Comparison of ENCODE assay signal across 19 cellular contexts in genomic region chr13:20150561-20150960, GRCh38. TPM values are rescaled to one million over a fixed set of nuclear protein-coding genes. Genes with fewer than 3 reads are reported as not detected.
DNase-seq lines count a peak whose midpoint lies in the region; ATAC-seq, FAIRE-seq and TF ChIP-seq lines count a peak whose summit lies in the region.
"Had no signal": no experiment of that assay in that cellular context is flagged by ENCODE, and none has a peak within 500 bp of the region (broad histone marks: within the 10 kb centered on the region; RNA-seq: fewer than 3 reads in every experiment).

No MANE protein-coding gene starts in this region.

- intact Hi-C loops in heart left ventricle (cut with DNase I) (no loop called here), right cardiac atrium (cut with DNase I) (no loop called here)

- H3K9me3 Mint-ChIP-seq in osteocyte (ENCODE audit: unreplicated experiment), result no peaks in the 10 kb centered on the region
- H3K9me3 Mint-ChIP-seq: CD8-positive, alpha-beta memory T cell; H9 had no signal

- no peaks in the 10 kb centered on the region for H3K4me1 Mint-ChIP-seq in osteocyte (ENCODE audit: unreplicated experiment)
- H3K4me1 Mint-ChIP-seq: CD4-positive, CD25-positive, alpha-beta regulatory T cell; CD8-positive, alpha-beta memory T cell had no signal

- WGBS in heart left ventricle, 4 donors, result 61 to 78% (median 68%) methylated on average over 9 of the region's 9 CpGs
- WGBS in right cardiac atrium, result 79% methylated on average over 9 of the region's 9 CpGs

- no peaks in the 10 kb centered on the region for H3K9me3 ChIP-seq in heart left ventricle
- no peaks in the 10 kb centered on the region for H3K9me3 ChIP-seq in right cardiac atrium (ENCODE audit: control insufficient read depth, low read length)
- H3K9me3 ChIP-seq: BE2C had no signal

- peaks cover 0 to 33% (median 0%) of the 10 kb centered on the region in 12 donors for H3K4me1 ChIP-seq in heart left ventricle
- H3K4me1 ChIP-seq in right cardiac atrium (ENCODE audit: control insufficient read depth, insufficient read depth, low read length), result no peaks in the 10 kb centered on the region
- H3K4me1 ChIP-seq: BE2C had no signal

- H3K27ac ChIP-seq in heart left ventricle (peak overlapping the region in 5 of 12 donors; percentile 51 to 80 (median 70)), right cardiac atrium (ENCODE audit: low read length) (no peak overlapping the region)

- H3K27me3 Mint-ChIP-seq in osteocyte (ENCODE audit: unreplicated experiment), result peaks cover 81% of the 10 kb centered on the region

- H3K4me3 Mint-ChIP-seq in osteocyte (ENCODE audit: unreplicated experiment), result no peak overlapping the region
- H3K4me3 Mint-ChIP-seq: CD4-positive, CD25-positive, alpha-beta regulatory T cell; CD8-positive, alpha-beta memory T cell; H9 had no signal

- no peak for FAIRE-seq in urothelium cell line (lab: Jason Lieb, UNC)
- FAIRE-seq: A204.1, D721Med, G401.6, GM12891, GM19239, H1 had no signal

- TF ChIP-seq CTCF in heart left ventricle (IDR thresholded peaks at IDR 0.05) (no peak), osteocyte (IDR thresholded peaks at IDR 0.05) (no peak)

- no peak overlapping the region for H3K27ac Mint-ChIP-seq in osteocyte (ENCODE audit: unreplicated experiment)
- H3K27ac Mint-ChIP-seq: CD8-positive, alpha-beta memory T cell had no signal

- no peaks in the 10 kb centered on the region for H3K36me3 Mint-ChIP-seq in osteocyte (ENCODE audit: unreplicated experiment)
- H3K36me3 Mint-ChIP-seq: CD4-positive, CD25-positive, alpha-beta regulatory T cell had no signal

- no peak for TF ChIP-seq POLR2A in heart left ventricle (IDR thresholded peaks at IDR 0.05)

- peaks cover 0 to 27% (median 0%) of the 10 kb centered on the region in 9 donors for H3K27me3 ChIP-seq in heart left ventricle
- no peaks in the 10 kb centered on the region for H3K27me3 ChIP-seq in right cardiac atrium (ENCODE audit: control insufficient read depth, insufficient read depth)

- no peaks in the 10 kb centered on the region for H3K36me3 ChIP-seq in heart left ventricle
- H3K36me3 ChIP-seq: BE2C had no signal

- H3K4me3 ChIP-seq in heart left ventricle (peak overlapping the region in 1 of 12 donors; percentile 5), right cardiac atrium (ENCODE audit: low read length) (no peak overlapping the region)

- ATAC-seq in heart left ventricle, result peak in 3 of 4 donors; percentile 24 to 41 (median 31)
- ATAC-seq in right cardiac atrium, result no peak

- DNase-seq in heart left ventricle (no peak), right cardiac atrium (no peak), islet precursor cell (peak; percentile 26), osteocyte (ENCODE audit: extremely low spot score, unreplicated experiment) (peak; percentile 78), NCI-H2081 (lab: John Stamatoyannopoulos, UW) (no peak), urothelium cell line (ENCODE audit: low spot score) (no peak)
- DNase-seq: ACHN; BE2C; C1 segment of cervical spinal cord; CD4-positive, CD25-positive, alpha-beta regulatory T cell; CD8-positive, alpha-beta memory T cell; COR-L47 had no signal

RNA-seq across cellular contexts. Expression of gene GJA3, which starts 10.3 kb away (rescaled TPM):
- total RNA-seq in heart left ventricle (10 to 100 TPM; 13.6 to 30.5 (median 17.9) TPM), right cardiac atrium (10 to 100 TPM in 1 of 4 donors, 1 to 10 TPM in 3; 5.0 to 11.0 (median 8.5) TPM), osteocyte (not detected in 2 replicates)
- polyA plus RNA-seq in heart left ventricle (1 to 10 TPM; 5.4 to 9.3 TPM), right cardiac atrium (5.7 TPM)
- total RNA-seq: CD4-positive, CD25-positive, alpha-beta regulatory T cell had no signal

RNA-seq across cellular contexts. Expression of gene GJB2, which starts 42.2 kb away (rescaled TPM):
- total RNA-seq in heart left ventricle (1 to 10 TPM in 1 of 9 donors, under 1 TPM in 7, not detected in 1; 0.10 to 2.0 (median 0.22) TPM), right cardiac atrium (under 1 TPM in 1 of 4 donors, not detected in 3; 0.09 TPM), osteocyte (0.27 TPM in 1 of 2 replicates, not detected in the other)
- polyA plus RNA-seq in heart left ventricle (under 1 TPM; 0.30 to 0.62 TPM), right cardiac atrium (0.20 TPM)
- total RNA-seq: CD4-positive, CD25-positive, alpha-beta regulatory T cell had no signal
- polyA plus RNA-seq: CD4-positive, CD25-positive, alpha-beta regulatory T cell; CD8-positive, alpha-beta memory T cell had no signal

Comparison
In these comparisons a context has a peak if more than half of its experiments do, and no peak if none do; other contexts are left out.
1. ATAC-seq: peak in heart left ventricle (3 of 4); none in right cardiac atrium (0 of 2).
2. DNase-seq: peak in islet precursor cell (single experiment) and osteocyte (single experiment); none in heart left ventricle (0 of 5), right cardiac atrium (0 of 3), NCI-H2081 (0 of 2) and urothelium cell line (single experiment).